20 cellular contexts compared by ENCODE assay signal in the genomic region with DNA sequence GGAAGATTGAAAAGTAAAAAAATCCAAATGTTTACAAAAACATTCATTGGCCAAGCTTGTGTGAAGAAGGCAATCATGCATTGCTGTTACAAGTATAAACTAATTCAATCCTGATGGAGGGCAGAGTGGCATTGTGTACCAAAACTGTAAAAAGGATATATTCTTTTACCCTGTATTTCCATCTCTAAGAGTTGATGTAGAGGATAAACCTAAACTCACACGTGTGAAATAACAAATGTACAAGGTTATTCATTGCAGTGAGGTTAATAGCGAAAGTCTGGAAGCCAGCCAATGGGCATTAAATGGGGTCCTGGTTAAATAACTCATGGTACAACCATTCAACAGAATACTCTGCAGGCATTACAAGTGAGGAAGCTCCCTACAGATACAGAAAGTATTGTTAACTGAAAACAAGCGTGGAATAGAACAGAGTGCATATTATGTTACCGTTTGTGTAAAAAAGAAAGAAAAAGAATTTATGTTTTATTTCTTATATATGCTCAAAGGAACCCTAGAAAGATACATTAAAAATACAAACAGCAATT. TPM values are rescaled to one million over a fixed set of nuclear protein-coding genes. Genes with fewer than 3 reads are reported as not detected.
"Had no signal": no experiment of that assay in that cellular context is flagged by ENCODE, and none has a peak within 500 bp of the region (broad histone marks: within the 10 kb centered on the region; RNA-seq: fewer than 3 reads in every experiment).

No MANE protein-coding gene starts in this region.

- H3K36me3 ChIP-seq: ascending aorta, brain microvascular endothelial cell, gastrocnemius medialis, spleen, tibial nerve had no signal

- ATAC-seq: activated naive CD4-positive, alpha-beta T cell treated with anti-CD3 and anti-CD28 coated beads, Interleukin-2, amount 50 U/mL, for 72 hours; gastrocnemius medialis; left ventricle myocardium superior; natural killer cell; WTC11 had no signal

- H3K4me1 ChIP-seq: ascending aorta, gastrocnemius medialis had no signal

- DNase-seq: activated T-cell treated with anti-CD3 and anti-CD28 coated beads, Interleukin-2, amount 50 U/mL, for 1 hour; brain microvascular endothelial cell; central memory CD4-positive, alpha-beta T cell; dermis blood vessel endothelial cell; effector memory CD4-positive, alpha-beta T cell; gastrocnemius medialis; head of caudate nucleus; hypothalamus; left ventricle myocardium superior; mammary epithelial cell; midbrain; natural killer cell; spleen; stimulated activated CD4-positive, alpha-beta T cell treated with anti-CD3 and anti-CD28 coated beads, Interleukin-4, amount 100 ng/mL, for 1 hour; stimulated activated naive CD4-positive, alpha-beta T cell; T-helper 9 cell had no signal

- H3K4me3 ChIP-seq: ascending aorta, gastrocnemius medialis, spleen, tibial nerve had no signal

- H3K27me3 ChIP-seq: ascending aorta, brain microvascular endothelial cell, gastrocnemius medialis, spleen, tibial nerve had no signal

- H3K9me3 ChIP-seq: ascending aorta, gastrocnemius medialis, spleen, tibial nerve had no signal

- H3K27ac ChIP-seq: ascending aorta, brain microvascular endothelial cell, gastrocnemius medialis, spleen, tibial nerve had no signal

RNA-seq across cellular contexts. Expression of gene BCAS1, which starts 56.9 kb away (rescaled TPM):
- polyA plus RNA-seq: mammary epithelial cell had no signal
